In genomic region chr13:32632343-32632910, GRCh38 we compare ENCODE assay signal across 27 cellular contexts.
"Had no signal": no experiment of that assay in that cellular context is flagged by ENCODE, and none has a peak within 500 bp of the region (broad histone marks: within the 10 kb centered on the region; RNA-seq: fewer than 3 reads in every experiment).

No MANE protein-coding gene starts in this region.

- H3K27ac ChIP-seq: brain microvascular endothelial cell, skin epidermis, thoracic aorta had no signal

- H3K27me3 ChIP-seq: brain microvascular endothelial cell had no signal

- H3K27ac Mint-ChIP-seq: activated CD4-positive, alpha-beta memory T cell treated with anti-CD3 and anti-CD28 coated beads for 36 hours; activated CD4-positive, alpha-beta T cell treated with anti-CD3 and anti-CD28 coated beads, Interleukin-2, amount 10 ng/mL, durations not matched to agents 24 days and 14 days; activated naive CD8-positive, alpha-beta T cell treated with anti-CD3 and anti-CD28 coated beads for 36 hours; nephron; progenitor cell of endocrine pancreas; stimulated activated naive CD8-positive, alpha-beta T cell treated with anti-CD3 and anti-CD28 coated beads, Interleukin-15, Interleukin-2, amounts not matched to agents 100 ng/mL and 50 ng/mL, for 24 hours; T-helper 17 cell had no signal

- H3K9me3 Mint-ChIP-seq: activated CD4-positive, alpha-beta memory T cell treated with anti-CD3 and anti-CD28 coated beads for 36 hours; effector memory CD8-positive, alpha-beta T cell; stimulated activated naive CD8-positive, alpha-beta T cell treated with anti-CD3 and anti-CD28 coated beads, Interleukin-15, Interleukin-2, amounts not matched to agents 100 ng/mL and 50 ng/mL, for 24 hours had no signal

- DNase-seq: activated CD4-positive, alpha-beta memory T cell treated with anti-CD3 and anti-CD28 coated beads for 36 hours; activated CD4-positive, alpha-beta T cell treated with anti-CD3 and anti-CD28 coated beads, Interleukin-2, amount 10 ng/mL, durations not matched to agents 24 days and 14 days; activated CD4-positive, CD25-positive, alpha-beta regulatory T cell treated with anti-CD3 and anti-CD28 coated beads, Interleukin-2, amount 50 U/mL, for 72 hours; activated CD8-positive, alpha-beta memory T cell treated with anti-CD3 and anti-CD28 coated beads, Interleukin-2, amount 50 U/mL, for 4 hours; activated naive CD4-positive, alpha-beta T cell treated with Interleukin-2 at 50 U/mL for 16 hours; activated naive CD8-positive, alpha-beta T cell treated with anti-CD3 and anti-CD28 coated beads for 36 hours; activated T-cell treated with anti-CD3 and anti-CD28 coated beads, Interleukin-2, amount 50 U/mL, for 48 hours; brain microvascular endothelial cell; cortex of kidney; effector memory CD8-positive, alpha-beta T cell; erythroblast; head of caudate nucleus; hippocampal formation; left cardiac atrium; mammary epithelial cell; stimulated activated CD4-positive, alpha-beta T cell treated with anti-CD3 and anti-CD28 coated beads, Interleukin-12 subunit alpha, Interleukin-12 subunit beta, amount 100 ng/mL, for 4 hours; stimulated activated CD4-positive, alpha-beta T cell treated with anti-CD3 and anti-CD28 coated beads, Interleukin-4, amount 100 ng/mL, for 1 hour; T-helper 17 cell; trophoblast cell had no signal

- FAIRE-seq: astrocyte, urothelium cell line had no signal

- H3K27me3 Mint-ChIP-seq: activated CD4-positive, alpha-beta memory T cell treated with anti-CD3 and anti-CD28 coated beads for 36 hours; activated CD4-positive, alpha-beta T cell treated with anti-CD3 and anti-CD28 coated beads, Interleukin-2, amount 10 ng/mL, durations not matched to agents 24 days and 14 days; activated naive CD8-positive, alpha-beta T cell treated with anti-CD3 and anti-CD28 coated beads for 36 hours; effector memory CD8-positive, alpha-beta T cell; progenitor cell of endocrine pancreas; stimulated activated naive CD8-positive, alpha-beta T cell treated with anti-CD3 and anti-CD28 coated beads, Interleukin-15, Interleukin-2, amounts not matched to agents 100 ng/mL and 50 ng/mL, for 24 hours; T-helper 17 cell had no signal

- H3K4me3 ChIP-seq: skin epidermis, thoracic aorta had no signal

- H3K36me3 ChIP-seq: brain microvascular endothelial cell, thoracic aorta had no signal

- H3K9me3 ChIP-seq: thoracic aorta had no signal

- H3K4me3 Mint-ChIP-seq: activated CD4-positive, alpha-beta memory T cell treated with anti-CD3 and anti-CD28 coated beads for 36 hours; activated CD4-positive, alpha-beta T cell treated with anti-CD3 and anti-CD28 coated beads, Interleukin-2, amount 10 ng/mL, durations not matched to agents 24 days and 14 days; activated naive CD8-positive, alpha-beta T cell treated with anti-CD3 and anti-CD28 coated beads for 36 hours; effector memory CD8-positive, alpha-beta T cell; nephron; stimulated activated naive CD8-positive, alpha-beta T cell treated with anti-CD3 and anti-CD28 coated beads, Interleukin-15, Interleukin-2, amounts not matched to agents 100 ng/mL and 50 ng/mL, for 24 hours; T-helper 17 cell had no signal

- ATAC-seq: effector memory CD8-positive, alpha-beta T cell; left cardiac atrium; sciatic nerve; T-helper 17 cell had no signal
